ENCODE assay signal across 1 cellular context in genomic region chr17:50545306-50545705, GRCh38.
TF ChIP-seq lines count a peak whose summit lies in the region.

No MANE protein-coding gene starts in this region.

TF ChIP-seq in IMR-90, 13 proteins besides CTCF, POLR2A, EP300 and RAD21:
- no peak for TF ChIP-seq MAZ (IDR thresholded peaks at IDR 0.05; ENCODE audit: borderline replicate concordance, low read depth, low read length)
- no peak for TF ChIP-seq RFX5 (IDR thresholded peaks at IDR 0.05; ENCODE audit: low read depth, low read length)
- no peak for TF ChIP-seq SMC3 (IDR thresholded peaks at IDR 0.05; ENCODE audit: low read depth, low read length)
- no peak for TF ChIP-seq FOS (IDR thresholded peaks at IDR 0.05; ENCODE audit: low read depth, low read length)
- TF ChIP-seq RCOR1 (IDR thresholded peaks at IDR 0.05; ENCODE audit: insufficient replicate concordance, low read length): no peak
- TF ChIP-seq CHD1 (IDR thresholded peaks at IDR 0.05; ENCODE audit: low read depth, low read length): no peak
- no peak for TF ChIP-seq BHLHE40 (IDR thresholded peaks at IDR 0.05; ENCODE audit: low read depth, low read length)
- TF ChIP-seq MXI1 (IDR thresholded peaks at IDR 0.05; ENCODE audit: borderline replicate concordance, low read depth, low read length): no peak
- no peak for TF ChIP-seq MAFK (IDR thresholded peaks at IDR 0.05; ENCODE audit: low read depth, low read length)
- TF ChIP-seq CEBPB (IDR thresholded peaks at IDR 0.05; ENCODE audit: low read depth, low read length): no peak
- TF ChIP-seq ELK1 (IDR thresholded peaks at IDR 0.05; ENCODE audit: borderline replicate concordance, low read depth, low read length): no peak
- no peak for TF ChIP-seq USF2 (IDR thresholded peaks at IDR 0.05; ENCODE audit: low read depth, low read length)
TF ChIP-seq in IMR-90: peak in this region for 0.
